Comparison of ENCODE assay signal across 26 cellular contexts in the genomic region with DNA sequence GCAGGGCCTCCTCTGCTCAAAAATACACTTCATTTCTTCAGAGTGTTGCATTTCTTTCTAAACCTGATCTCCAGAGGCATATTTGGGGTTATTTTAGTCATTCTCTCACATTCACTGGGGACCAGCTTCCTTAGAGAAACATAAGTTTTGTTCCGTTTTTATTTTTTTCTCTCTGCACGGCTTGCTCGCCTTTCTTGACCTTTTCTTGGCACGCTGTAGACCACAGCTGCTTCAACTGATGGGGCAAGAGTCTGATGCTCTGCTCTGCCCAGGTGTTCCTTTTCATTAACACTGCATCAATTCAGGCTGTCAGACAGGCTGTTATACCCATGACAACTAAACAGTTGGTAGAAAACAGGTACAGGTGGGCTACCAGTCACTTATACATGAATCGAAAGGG.
"Had no signal": no experiment of that assay in that cellular context is flagged by ENCODE, and none has a peak within 500 bp of the region (broad histone marks: within the 10 kb centered on the region; RNA-seq: fewer than 3 reads in every experiment).

No MANE protein-coding gene starts in this region.

- H3K9me3 ChIP-seq: breast epithelium, heart right ventricle, mucosa of descending colon, right lobe of liver, thyroid gland, upper lobe of left lung, vagina had no signal

- DNase-seq: activated CD4-positive, alpha-beta T cell treated with anti-CD3 and anti-CD28 coated beads for 48 hours; activated CD4-positive, alpha-beta T cell treated with anti-CD3 and anti-CD28 coated beads, Interleukin-2, amount 50 U/mL, for 48 hours; activated CD8-positive, alpha-beta memory T cell treated with anti-CD3 and anti-CD28 coated beads for 24 hours; activated effector memory CD4-positive, alpha-beta T cell treated with Interleukin-2 at 50 U/mL for 16 hours; activated naive CD4-positive, alpha-beta T cell treated with anti-CD3 and anti-CD28 coated beads for 36 hours; activated naive CD8-positive, alpha-beta T cell treated with anti-CD3 and anti-CD28 coated beads, Interleukin-2, amount 10 ng/mL, durations not matched to agents 7 days and 5 days; effector CD8-positive, alpha-beta T cell; heart right ventricle; mucosa of descending colon; right lobe of liver; stimulated activated CD4-positive, alpha-beta T cell treated with anti-CD3 and anti-CD28 coated beads, Interleukin-1b, Interleukin-23, amount 100 ng/mL, for 48 hours; stimulated activated CD4-positive, alpha-beta T cell treated with anti-CD3 and anti-CD28 coated beads, Interleukin-4, amount 100 ng/mL, for 4 hours; stimulated activated CD8-positive, alpha-beta memory T cell treated with anti-CD3 and anti-CD28 coated beads, Interleukin-4, amount 100 ng/mL, for 48 hours; stimulated activated naive CD8-positive, alpha-beta T cell treated with anti-CD3 and anti-CD28 coated beads, Interleukin-15, amount 100 ng/mL, for 72 hours; T-helper 17 cell; T1000; thyroid gland; upper lobe of left lung; WERI-Rb-1 had no signal

- H3K36me3 ChIP-seq: breast epithelium, heart right ventricle, right lobe of liver, thyroid gland, upper lobe of left lung, vagina, WERI-Rb-1 had no signal

- H3K4me1 ChIP-seq: breast epithelium, heart right ventricle, right lobe of liver, thyroid gland, upper lobe of left lung, vagina had no signal

- H3K27me3 ChIP-seq: heart right ventricle, right lobe of liver, thyroid gland, upper lobe of left lung, vagina had no signal

- ATAC-seq: activated CD4-positive, CD25-positive, alpha-beta regulatory T cell treated with anti-CD3 and anti-CD28 coated beads, Interleukin-2, amount 50 U/mL, for 24 hours; left lobe of liver; mucosa of descending colon; right lobe of liver; stimulated activated memory B cell treated with anti-CD40 and anti-IgM and Interleukin-4, amounts not matched to agents 10 μg/mL and 1 μg/mL and 100 μg/mL, for 72 hours; stimulated activated naive CD8-positive, alpha-beta T cell treated with anti-CD3 and anti-CD28 coated beads, Interleukin-15, amount 100 ng/mL, for 72 hours; T-helper 17 cell had no signal

- H3K4me2 ChIP-seq: smooth muscle cell had no signal

- H3K27ac ChIP-seq: breast epithelium, heart right ventricle, right lobe of liver, thyroid gland, upper lobe of left lung, vagina, WERI-Rb-1 had no signal

- H3K4me3 ChIP-seq: breast epithelium, heart right ventricle, lung, mucosa of descending colon, right lobe of liver, smooth muscle cell, thyroid gland, upper lobe of left lung, vagina had no signal
